Comparison of ENCODE assay signal across 2 cellular contexts in the genomic region with DNA sequence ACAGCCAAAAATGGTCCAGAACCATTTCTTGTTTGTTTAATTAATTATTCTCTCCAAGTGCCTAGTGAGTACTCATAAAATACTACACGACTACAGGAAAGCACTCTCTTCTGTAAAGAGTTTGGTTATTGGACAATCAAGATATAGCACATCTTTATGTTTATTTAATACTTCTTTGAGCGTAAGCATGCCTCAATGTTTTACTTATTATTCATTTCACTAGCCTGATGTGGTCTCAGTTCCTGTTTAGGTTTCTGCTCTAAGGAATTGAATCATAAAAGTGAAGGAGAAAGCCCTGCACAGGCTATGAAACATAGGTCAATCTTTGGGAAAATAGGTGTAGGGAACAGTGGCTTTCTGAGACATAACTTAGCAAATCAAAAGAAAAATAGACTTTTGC.
TF ChIP-seq lines count a peak whose summit lies in the region.

No MANE protein-coding gene starts in this region.

TF ChIP-seq in IMR-90, 13 proteins besides CTCF, POLR2A, EP300 and RAD21 (continued from another document):
- TF ChIP-seq RCOR1 (IDR thresholded peaks at IDR 0.05; ENCODE audit: insufficient replicate concordance, low read length) (no peak), SMC3 (IDR thresholded peaks at IDR 0.05; ENCODE audit: low read depth, low read length) (no peak), CEBPB (IDR thresholded peaks at IDR 0.05; ENCODE audit: low read depth, low read length) (no peak), MAZ (IDR thresholded peaks at IDR 0.05; ENCODE audit: borderline replicate concordance, low read depth, low read length) (no peak), MXI1 (IDR thresholded peaks at IDR 0.05; ENCODE audit: borderline replicate concordance, low read depth, low read length) (no peak), MAFK (IDR thresholded peaks at IDR 0.05; ENCODE audit: low read depth, low read length) (no peak), RFX5 (IDR thresholded peaks at IDR 0.05; ENCODE audit: low read depth, low read length) (no peak), BHLHE40 (IDR thresholded peaks at IDR 0.05; ENCODE audit: low read depth, low read length) (no peak)
- TF ChIP-seq, protein P1, sequence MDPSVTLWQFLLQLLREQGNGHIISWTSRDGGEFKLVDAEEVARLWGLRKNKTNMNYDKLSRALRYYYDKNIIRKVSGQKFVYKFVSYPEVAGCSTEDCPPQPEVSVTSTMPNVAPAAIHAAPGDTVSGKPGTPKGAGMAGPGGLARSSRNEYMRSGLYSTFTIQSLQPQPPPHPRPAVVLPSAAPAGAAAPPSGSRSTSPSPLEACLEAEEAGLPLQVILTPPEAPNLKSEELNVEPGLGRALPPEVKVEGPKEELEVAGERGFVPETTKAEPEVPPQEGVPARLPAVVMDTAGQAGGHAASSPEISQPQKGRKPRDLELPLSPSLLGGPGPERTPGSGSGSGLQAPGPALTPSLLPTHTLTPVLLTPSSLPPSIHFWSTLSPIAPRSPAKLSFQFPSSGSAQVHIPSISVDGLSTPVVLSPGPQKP (IDR thresholded peaks at IDR 0.05; ENCODE audit: borderline replicate concordance, low read depth, low read length), result no peak

TF ChIP-seq in SK-N-SH treated with all-trans-retinoic acid at 6 μM for 48 hours, 23 proteins besides CTCF, POLR2A, EP300 and RAD21 (continued from another document):
- TF ChIP-seq, protein P2, sequence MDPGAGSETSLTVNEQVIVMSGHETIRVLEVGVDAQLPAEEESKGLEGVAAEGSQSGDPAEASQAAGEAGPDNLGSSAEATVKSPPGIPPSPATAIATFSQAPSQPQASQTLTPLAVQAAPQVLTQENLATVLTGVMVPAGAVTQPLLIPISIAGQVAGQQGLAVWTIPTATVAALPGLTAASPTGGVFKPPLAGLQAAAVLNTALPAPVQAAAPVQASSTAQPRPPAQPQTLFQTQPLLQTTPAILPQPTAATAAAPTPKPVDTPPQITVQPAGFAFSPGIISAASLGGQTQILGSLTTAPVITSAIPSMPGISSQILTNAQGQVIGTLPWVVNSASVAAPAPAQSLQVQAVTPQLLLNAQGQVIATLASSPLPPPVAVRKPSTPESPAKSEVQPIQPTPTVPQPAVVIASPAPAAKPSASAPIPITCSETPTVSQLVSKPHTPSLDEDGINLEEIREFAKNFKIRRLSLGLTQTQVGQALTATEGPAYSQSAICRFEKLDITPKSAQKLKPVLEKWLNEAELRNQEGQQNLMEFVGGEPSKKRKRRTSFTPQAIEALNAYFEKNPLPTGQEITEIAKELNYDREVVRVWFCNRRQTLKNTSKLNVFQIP (CRISPR knock-in tag; IDR thresholded peaks at IDR 0.05; ENCODE audit: borderline replicate concordance, low read depth), result no peak
TF ChIP-seq in SK-N-SH treated with all-trans-retinoic acid at 6 μM for 48 hours: peak in this region for 0.
